22 cellular contexts compared by ENCODE assay signal in the genomic region with DNA sequence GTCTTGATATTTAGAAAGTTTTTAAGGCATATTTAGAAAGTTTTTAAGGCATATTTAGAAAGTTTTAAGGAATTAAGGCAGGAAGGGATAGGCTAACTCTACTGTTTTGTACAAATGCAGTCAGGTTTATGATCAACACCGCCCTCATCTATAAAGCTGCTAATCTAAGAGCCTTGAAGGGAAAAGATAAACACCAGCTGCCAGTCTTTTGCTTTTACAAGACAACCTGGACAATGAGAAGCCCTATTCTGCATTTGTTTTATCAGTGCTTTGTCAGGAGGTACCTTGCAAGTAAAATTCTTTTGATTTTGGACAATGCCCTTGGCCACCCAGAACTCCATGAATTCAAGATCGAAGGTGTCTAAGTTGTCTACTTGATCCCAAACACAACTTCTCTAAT. TPM values are rescaled to one million over a fixed set of nuclear protein-coding genes. Genes with fewer than 3 reads are reported as not detected.
DNase-seq lines count a peak whose midpoint lies in the region; ATAC-seq and TF ChIP-seq lines count a peak whose summit lies in the region.
"Had no signal": no experiment of that assay in that cellular context is flagged by ENCODE, and none has a peak within 500 bp of the region (broad histone marks: within the 10 kb centered on the region; RNA-seq: fewer than 3 reads in every experiment).

No MANE protein-coding gene starts in this region.

- H3K4me3 ChIP-seq in mucosa of descending colon (no peak overlapping the region), transverse colon (no peak overlapping the region)
- H3K4me3 ChIP-seq: BLaER1 had no signal

- no peak for TF ChIP-seq POLR2A in transverse colon (IDR thresholded peaks at IDR 0.05)

- H3K27ac ChIP-seq in VCaP (peak overlapping the region; percentile 38; the same call in 1 of the 2 replicates), transverse colon (peak overlapping the region; percentile 63 to 75 (median 68))
- H3K27ac ChIP-seq: BLaER1 had no signal

- intact Hi-C loops in mucosa of descending colon (cut with DNase I, micrococcal nuclease), result loop anchor here in 1 of 2 donors (5.0 kb wide), 1 partner anchor 324 kb away; no protein-coding TSS in a partner anchor
- intact Hi-C loops in transverse colon (cut with DNase I; ENCODE audit: low total_unique reads), result no loop called here

- DNase-seq in DMS53 (lab: John Stamatoyannopoulos, UW), result peak; percentile 4
- DNase-seq in DMS53 treated with DMSO at 0.1 percent for 48 hours (lab: John Stamatoyannopoulos, UW; ENCODE audit: unreplicated experiment), result no peak
- DNase-seq in mucosa of descending colon, result peak in 1 of 3 donors; percentile 60
- no peak for DNase-seq in transverse colon
- no peak for DNase-seq in NCI-H1048 (lab: John Stamatoyannopoulos, UW)
- DNase-seq in AML-193 (lab: John Stamatoyannopoulos, UW), result no peak
- no peak for DNase-seq in mesenteric fat pad (ENCODE audit: low spot score)
- DNase-seq: 8988T; CD4-positive, CD25-positive, alpha-beta regulatory T cell; DND-41; Karpas-422; NCI-H1092 treated with DMSO at 0.1 percent for 48 hours; NCI-H1436 treated with DMSO at 0.1 percent for 48 hours; NCI-H1930; NCI-H2107; NCI-H446 treated with DMSO at 0.1 percent for 48 hours; NCI-H526; SK-N-SH; SW 1271 had no signal

- in situ Hi-C loops in transverse colon (cut with MboI; ENCODE audit: low pct_ligation_motif_present in 1 of 4, low pct_unique_long_range_greater_than_20kb in 1 of 4, low sequenced_read_pairs in 3 of 4), result no loop called here

- no peak for TF ChIP-seq EP300 in transverse colon (IDR thresholded peaks at IDR 0.05; ENCODE audit: low read depth)

- H3K9me3 ChIP-seq in mucosa of descending colon, result no peaks in the 10 kb centered on the region
- H3K9me3 ChIP-seq in transverse colon, result no peaks in the 10 kb centered on the region
- H3K9me3 ChIP-seq: BLaER1, SK-N-SH had no signal

- H3K4me1 ChIP-seq in mucosa of descending colon (ENCODE audit: low read depth), result peaks cover 33% of the 10 kb centered on the region
- H3K4me1 ChIP-seq in transverse colon, result peaks cover 0 to 62% (median 33%) of the 10 kb centered on the region in 4 donors
- H3K4me1 ChIP-seq: BLaER1 had no signal

- 30 to 50% methylated on average over 1 to 2 of the region's 2 CpGs for WGBS in transverse colon (ENCODE audit: low coverage in 1 of 2), 2 donors

- H3K27me3 ChIP-seq in transverse colon, result no peaks in the 10 kb centered on the region
- H3K27me3 ChIP-seq: BLaER1 had no signal

- H3K36me3 ChIP-seq in mucosa of descending colon (ENCODE audit: low read depth) (no peaks in the 10 kb centered on the region), transverse colon (no peaks in the 10 kb centered on the region)
- H3K36me3 ChIP-seq: BLaER1 had no signal

- TF ChIP-seq CTCF in VCaP (conservative IDR thresholded peaks at IDR 0.05), result no peak
- no peak for TF ChIP-seq CTCF in mucosa of descending colon (IDR thresholded peaks at IDR 0.05)
- no peak for TF ChIP-seq CTCF in transverse colon (IDR thresholded peaks at IDR 0.05)

- peak; percentile 81 for ATAC-seq in mucosa of descending colon
- ATAC-seq: HepG2 had no signal

RNA-seq across cellular contexts. Expression of a gene that starts 39.7 kb away (rescaled TPM):
- 10 to 100 TPM in 1 of 3 donors, 1 to 10 TPM in 2; 6.7 to 12.4 (median 7.2) TPM for total RNA-seq in mucosa of descending colon
- total RNA-seq in transverse colon, result 10 to 100 TPM in 1 of 4 donors, 1 to 10 TPM in 2, under 1 TPM in 1; 0.75 to 14.0 (median 5.2) TPM
- total RNA-seq in mesenteric fat pad, result 5.1 TPM
